14 cellular contexts compared by ENCODE assay signal in genomic region chr12:120015313-120015712, GRCh38. TPM values are rescaled to one million over a fixed set of nuclear protein-coding genes. Genes with fewer than 3 reads are reported as not detected.
DNase-seq lines count a peak whose midpoint lies in the region; ATAC-seq and TF ChIP-seq lines count a peak whose summit lies in the region.
"Had no signal": no experiment of that assay in that cellular context is flagged by ENCODE, and none has a peak within 500 bp of the region (broad histone marks: within the 10 kb centered on the region; RNA-seq: fewer than 3 reads in every experiment).

No MANE protein-coding gene starts in this region.

- no peaks in the 10 kb centered on the region for H3K79me2 ChIP-seq in GM23338 (replicated peaks; ENCODE audit: insufficient read depth)

- no peak for DNase-seq in GM23338 (ENCODE audit: low spot score)
- peak; percentile 89 for DNase-seq in activated CD4-positive, alpha-beta memory T cell treated with anti-CD3 and anti-CD28 coated beads for 36 hours
- DNase-seq in activated naive CD8-positive, alpha-beta T cell treated with anti-CD3 and anti-CD28 coated beads, Interleukin-2, amount 10 ng/mL, durations not matched to agents 7 days and 5 days, result no peak
- DNase-seq in stimulated activated CD4-positive, alpha-beta T cell treated with anti-CD3 and anti-CD28 coated beads, TNF-alpha, amount 100 ng/mL, for 4 hours (ENCODE audit: low read depth in 3 of 3), result peak in 2 of 3 experiments; percentile 52 to 53
- DNase-seq in H4 (ENCODE audit: low spot score), result no peak
- DNase-seq in MV-4-11 (lab: John Stamatoyannopoulos, UW), result no peak
- DNase-seq in DMS 273 (lab: John Stamatoyannopoulos, UW; ENCODE audit: unreplicated experiment), result no peak
- DNase-seq: BE2C, dorsolateral prefrontal cortex, left ventricle myocardium inferior, NCI-H774, SK-N-SH had no signal

- no peak overlapping the region for H3K27ac ChIP-seq in GM23338 (ENCODE audit: low read depth)
- H3K27ac ChIP-seq: dorsolateral prefrontal cortex, left ventricle myocardium inferior had no signal

- H3K36me3 Mint-ChIP-seq in GM23338 (ENCODE audit: low read depth), result peaks cover 9% of the 10 kb centered on the region; the same call in 2 of the 3 replicates
- H3K36me3 Mint-ChIP-seq in activated CD4-positive, alpha-beta memory T cell treated with anti-CD3 and anti-CD28 coated beads for 36 hours, result peaks cover 49% of the 10 kb centered on the region
- peaks cover 13% of the 10 kb centered on the region for H3K36me3 Mint-ChIP-seq in activated naive CD8-positive, alpha-beta T cell treated with anti-CD3 and anti-CD28 coated beads, Interleukin-2, amount 10 ng/mL, durations not matched to agents 7 days and 5 days

- H3K36me3 ChIP-seq in GM23338 (ENCODE audit: insufficient read depth), result no peaks in the 10 kb centered on the region
- H3K36me3 ChIP-seq: BE2C, left ventricle myocardium inferior had no signal

- ATAC-seq in GM23338 (no peak), GM18858 (IDR thresholded peaks at IDR 0.05; ENCODE audit: unreplicated experiment) (no peak)
- peak; percentile 11 for ATAC-seq in activated naive CD8-positive, alpha-beta T cell treated with anti-CD3 and anti-CD28 coated beads, Interleukin-2, amount 10 ng/mL, durations not matched to agents 7 days and 5 days (ENCODE audit: low read depth)

- no peak overlapping the region for H3K27ac Mint-ChIP-seq in GM23338
- peak overlapping the region; percentile 96 for H3K27ac Mint-ChIP-seq in activated CD4-positive, alpha-beta memory T cell treated with anti-CD3 and anti-CD28 coated beads for 36 hours
- peak overlapping the region; percentile 88 for H3K27ac Mint-ChIP-seq in activated naive CD8-positive, alpha-beta T cell treated with anti-CD3 and anti-CD28 coated beads, Interleukin-2, amount 10 ng/mL, durations not matched to agents 7 days and 5 days

- H3K27me3 Mint-ChIP-seq in GM23338 (ENCODE audit: insufficient read depth, low read depth, poor library complexity), result no peaks in the 10 kb centered on the region
- H3K27me3 Mint-ChIP-seq in activated CD4-positive, alpha-beta memory T cell treated with anti-CD3 and anti-CD28 coated beads for 36 hours, result peaks cover 2% of the 10 kb centered on the region
- H3K27me3 Mint-ChIP-seq in activated naive CD8-positive, alpha-beta T cell treated with anti-CD3 and anti-CD28 coated beads, Interleukin-2, amount 10 ng/mL, durations not matched to agents 7 days and 5 days, result no peaks in the 10 kb centered on the region

- no peak for TF ChIP-seq CTCF in GM23338 (conservative IDR thresholded peaks at IDR 0.05; ENCODE audit: low read depth in 2 of 2)

- POLR2A ChIA-PET in activated CD4-positive, alpha-beta memory T cell treated with anti-CD3 and anti-CD28 coated beads for 36 hours (lab: Charles Lee), result interaction anchor here (1.0 to 11.0 kb wide), 11 partner anchors 8 to 276 kb away, joined by 3 to 209 read pairs (median 10); partner anchors contain the start of genes BICDL1, RAB35, RNU4-2 and RPLP0
- POLR2A ChIA-PET in activated naive CD8-positive, alpha-beta T cell treated with anti-CD3 and anti-CD28 coated beads, Interleukin-2, amount 10 ng/mL, durations not matched to agents 7 days and 5 days (lab: Charles Lee), result interaction anchor here (0.5 to 4.2 kb wide), 5 partner anchors 8 to 276 kb away, joined by 3 to 34 read pairs (median 4); partner anchors contain the start of genes BICDL1, RNU4-2 and RPLP0

- intact Hi-C loops in activated CD4-positive, alpha-beta memory T cell treated with anti-CD3 and anti-CD28 coated beads for 36 hours (cut with micrococcal nuclease), result loop anchor here (1.0 to 5.0 kb wide), 3 partner anchors 8 to 343 kb away; partner anchors contain the start of gene RNU4-1

- no peak overlapping the region for H3K4me3 ChIP-seq in GM23338
- H3K4me3 ChIP-seq: dorsolateral prefrontal cortex, left ventricle myocardium inferior had no signal

- no peaks in the 10 kb centered on the region for H3K4me1 ChIP-seq in GM23338 (ENCODE audit: insufficient read depth)
- H3K4me1 ChIP-seq: BE2C, left ventricle myocardium inferior had no signal

- H3K4me1 Mint-ChIP-seq in GM23338, result peaks cover 13% of the 10 kb centered on the region
- peaks cover 86% of the 10 kb centered on the region for H3K4me1 Mint-ChIP-seq in activated CD4-positive, alpha-beta memory T cell treated with anti-CD3 and anti-CD28 coated beads for 36 hours (ENCODE audit: low read depth)
- H3K4me1 Mint-ChIP-seq in activated naive CD8-positive, alpha-beta T cell treated with anti-CD3 and anti-CD28 coated beads, Interleukin-2, amount 10 ng/mL, durations not matched to agents 7 days and 5 days, result peaks cover 48% of the 10 kb centered on the region

- H3F3A ChIP-seq in GM23338 (replicated peaks; ENCODE audit: low read depth), result no peaks in the 10 kb centered on the region

- H3K4me2 ChIP-seq in GM23338, result no peak overlapping the region
- H3K4me2 ChIP-seq: SK-N-SH had no signal

- no peaks in the 10 kb centered on the region for H3K9me2 ChIP-seq in GM23338 (ENCODE audit: insufficient read depth)
- H3K9me2 ChIP-seq: SK-N-SH had no signal

- H3K4me3 Mint-ChIP-seq in GM23338, result no peak overlapping the region
- peak overlapping the region; percentile 50 for H3K4me3 Mint-ChIP-seq in activated CD4-positive, alpha-beta memory T cell treated with anti-CD3 and anti-CD28 coated beads for 36 hours
- peak overlapping the region; percentile 62 for H3K4me3 Mint-ChIP-seq in activated naive CD8-positive, alpha-beta T cell treated with anti-CD3 and anti-CD28 coated beads, Interleukin-2, amount 10 ng/mL, durations not matched to agents 7 days and 5 days

- no peaks in the 10 kb centered on the region; the same call in 2 of the 3 replicates for H3K9me3 Mint-ChIP-seq in GM23338
- H3K9me3 Mint-ChIP-seq in activated CD4-positive, alpha-beta memory T cell treated with anti-CD3 and anti-CD28 coated beads for 36 hours, result no peaks in the 10 kb centered on the region
- H3K9me3 Mint-ChIP-seq in activated naive CD8-positive, alpha-beta T cell treated with anti-CD3 and anti-CD28 coated beads, Interleukin-2, amount 10 ng/mL, durations not matched to agents 7 days and 5 days, result peaks cover 1% of the 10 kb centered on the region

- H4K20me1 ChIP-seq in GM23338 (replicated peaks; ENCODE audit: insufficient read depth), result no peaks in the 10 kb centered on the region

- no peaks in the 10 kb centered on the region for H3K27me3 ChIP-seq in GM23338 (ENCODE audit: insufficient read depth)
- H3K27me3 ChIP-seq: BE2C had no signal

- CTCF ChIA-PET in activated CD4-positive, alpha-beta memory T cell treated with anti-CD3 and anti-CD28 coated beads for 36 hours (lab: Charles Lee), result interaction anchor here (1.0 to 2.2 kb wide), 3 partner anchors 8 to 72 kb away, joined by 5 to 11 read pairs (median 7); partner anchors contain the start of gene BICDL1

- H2AFZ ChIP-seq in GM23338, result no peak overlapping the region

TF ChIP-seq in GM23338, 12 proteins besides CTCF, POLR2A, EP300 and RAD21 (continues in another document):
- no peak for TF ChIP-seq ETS1 (IDR thresholded peaks at IDR 0.05)

RNA-seq across cellular contexts. Expression of gene BICDL1, which starts 26.3 kb away (rescaled TPM):
- 25.7 and 30.3 TPM in 2 replicates for total RNA-seq in GM23338 (2014; rRNA removed; shearing (Covaris generic))
- polyA plus RNA-seq in GM23338 (2016; fragmentation: Nextera tagmentation; extraction: Ambion mirVana), result 14.0 and 15.9 TPM in 2 replicates
- total RNA-seq in activated CD4-positive, alpha-beta memory T cell treated with anti-CD3 and anti-CD28 coated beads for 36 hours, result 100 to 1,000 TPM; 143 to 155 TPM
- 100 to 1,000 TPM in 1 of 2 experiments, 10 to 100 TPM in 1; 98.5 to 100 TPM for total RNA-seq in activated naive CD8-positive, alpha-beta T cell treated with anti-CD3 and anti-CD28 coated beads, Interleukin-2, amount 10 ng/mL, durations not matched to agents 7 days and 5 days
- total RNA-seq in H4 (2014; rRNA removed; shearing (Covaris generic)), result 1.4 and 6.8 TPM in 2 replicates
- total RNA-seq: osteoblast had no signal

Comparison
In these comparisons a context has a peak if more than half of its experiments do, and no peak if none do; other contexts are left out.
1. DNase-seq: peak in activated CD4-positive, alpha-beta memory T cell treated with anti-CD3 and anti-CD28 coated beads for 36 hours (single experiment) and stimulated activated CD4-positive, alpha-beta T cell treated with anti-CD3 and anti-CD28 coated beads, TNF-alpha, amount 100 ng/mL, for 4 hours (2 of 3); none in GM23338 (single experiment), activated naive CD8-positive, alpha-beta T cell treated with anti-CD3 and anti-CD28 coated beads, Interleukin-2, amount 10 ng/mL, durations not matched to agents 7 days and 5 days (single experiment), H4 (single experiment), MV-4-11 (single experiment) and DMS 273 (single experiment).